ENCODE assay signal across 8 cellular contexts in genomic region chr11:65486570-65487466, GRCh38. TPM values are rescaled to one million over a fixed set of nuclear protein-coding genes. Genes with fewer than 3 reads are reported as not detected.
DNase-seq lines count a peak whose midpoint lies in the region; ATAC-seq and TF ChIP-seq lines count a peak whose summit lies in the region.

No MANE protein-coding gene starts in this region.

- peaks cover 56% of the 10 kb centered on the region for H3K4me1 ChIP-seq in HUES64 (ENCODE audit: insufficient read depth, low read length)
- H3K4me1 ChIP-seq in right lobe of liver = peaks cover 0 to 18% (median 14%) of the 10 kb centered on the region in 4 donors
- H3K4me1 ChIP-seq in stomach = peaks cover 64 to 78% (median 69%) of the 10 kb centered on the region in 4 donors

- ATAC-seq in right lobe of liver (no peak), GM19467 (IDR thresholded peaks at IDR 0.05; ENCODE audit: unreplicated experiment) (no peak)

- TF ChIP-seq EP300 in stomach (IDR thresholded peaks at IDR 0.05) = no peak

- intact Hi-C loops in right lobe of liver (cut with DNase I) (no loop called here), stomach (cut with DNase I; ENCODE audit: low total_unique reads) (no loop called here)

- DNase-seq in right lobe of liver (peak in 1 of 3 donors; percentile 33), stomach (no peak), NCI-H1694 treated with DMSO at 0.1 percent for 48 hours (lab: John Stamatoyannopoulos, UW) (no peak), NCI-H146 (lab: John Stamatoyannopoulos, UW) (no peak), mucosa of gallbladder (ENCODE audit: low spot score) (no peak)

- TF ChIP-seq POLR2A in right lobe of liver (IDR thresholded peaks at IDR 0.05) (no peak), stomach (IDR thresholded peaks at IDR 0.05) (no peak)

- WGBS in HUES64 = 87% methylated on average over 10 of the region's 10 CpGs
- WGBS in right lobe of liver (ENCODE audit: insufficient coverage, low coverage, low lambda C conversion rate, missing lambda C conversion rate) = 85% methylated on average over 8 of the region's 10 CpGs
- WGBS in stomach, 5 donors = 69 to 83% (median 79%) methylated on average over 10 of the region's 10 CpGs

- H3K9me3 ChIP-seq in HUES64 (ENCODE audit: insufficient read depth, low read depth, low read length) = no peaks in the 10 kb centered on the region
- H3K9me3 ChIP-seq in right lobe of liver = no peaks in the 10 kb centered on the region
- H3K9me3 ChIP-seq in stomach = no peaks in the 10 kb centered on the region

- H3K36me3 ChIP-seq in HUES64 (ENCODE audit: insufficient read depth, low read length) = no peaks in the 10 kb centered on the region
- no peaks in the 10 kb centered on the region for H3K36me3 ChIP-seq in right lobe of liver
- no peaks in the 10 kb centered on the region for H3K36me3 ChIP-seq in stomach

- H3K4me3 ChIP-seq in HUES64 (ENCODE audit: low read length) (no peak overlapping the region; the same call in 1 of the 2 replicates), right lobe of liver (no peak overlapping the region), stomach (no peak overlapping the region)

- TF ChIP-seq CTCF in right lobe of liver (IDR thresholded peaks at IDR 0.05) (no peak), stomach (IDR thresholded peaks at IDR 0.05) (no peak)

- H3K27me3 ChIP-seq in HUES64 (ENCODE audit: insufficient read depth, low read length) (no peaks in the 10 kb centered on the region), right lobe of liver (no peaks in the 10 kb centered on the region), stomach (no peaks in the 10 kb centered on the region)

- H3K9ac ChIP-seq in HUES64 (ENCODE audit: low read depth, low read length) = peak overlapping the region; percentile 2; the same call in 1 of the 2 replicates

- peak overlapping the region; percentile 85 for H3K27ac ChIP-seq in HUES64 (ENCODE audit: low read depth, low read length)
- H3K27ac ChIP-seq in angular gyrus (ENCODE audit: low read depth, low read length) = peak overlapping the region; percentile 100
- peak overlapping the region; percentile 54 to 76 (median 56) for H3K27ac ChIP-seq in right lobe of liver
- peak overlapping the region; percentile 71 to 99 (median 93) for H3K27ac ChIP-seq in stomach

RNA-seq across cellular contexts. Expression of gene MALAT1, which starts 12.0 kb away (rescaled TPM):
- polyA plus RNA-seq in HUES64 (2013, experiment 1 of 2) = 392 TPM
- polyA plus RNA-seq in HUES64 (2013, experiment 2 of 2) = 461 TPM
- total RNA-seq in right lobe of liver = 1,000 to 10,000 TPM; 2,716 to 5,163 (median 3,933) TPM
- over 10,000 TPM; 11,517 to 39,496 (median 13,707) TPM for total RNA-seq in stomach
- polyA plus RNA-seq in stomach = 100 to 1,000 TPM; 124 to 296 (median 126) TPM
- 9,267 TPM for total RNA-seq in mucosa of gallbladder

RNA-seq across cellular contexts. Expression of gene SCYL1, which starts 38.1 kb away (rescaled TPM):
- 39.3 TPM for polyA plus RNA-seq in HUES64 (2013, experiment 1 of 2)
- polyA plus RNA-seq in HUES64 (2013, experiment 2 of 2) = 42.5 TPM
- total RNA-seq in right lobe of liver (10 to 100 TPM; 51.3 to 82.3 (median 57.0) TPM), stomach (10 to 100 TPM in 4 of 5 donors, 1 to 10 TPM in 1; 3.5 to 89.0 (median 65.2) TPM), mucosa of gallbladder (90.1 TPM)
- 10 to 100 TPM; 65.8 to 94.8 (median 86.1) TPM for polyA plus RNA-seq in stomach
